12 cellular contexts compared by ENCODE assay signal in genomic region chr12:128791395-128792322, GRCh38. TPM values are rescaled to one million over a fixed set of nuclear protein-coding genes. Genes with fewer than 3 reads are reported as not detected.
DNase-seq lines count a peak whose midpoint lies in the region; ATAC-seq lines count a peak whose summit lies in the region.
"Had no signal": no experiment of that assay in that cellular context is flagged by ENCODE, and none has a peak within 500 bp of the region (broad histone marks: within the 10 kb centered on the region; RNA-seq: fewer than 3 reads in every experiment).

No MANE protein-coding gene starts in this region.

- H3K27me3 Mint-ChIP-seq in activated naive CD8-positive, alpha-beta T cell treated with anti-CD3 and anti-CD28 coated beads, Interleukin-2, amount 10 ng/mL, durations not matched to agents 7 days and 5 days, result no peaks in the 10 kb centered on the region

- H3K4me3 Mint-ChIP-seq in activated naive CD8-positive, alpha-beta T cell treated with anti-CD3 and anti-CD28 coated beads, Interleukin-2, amount 10 ng/mL, durations not matched to agents 7 days and 5 days, result no peak overlapping the region

- peak; percentile 34 for ATAC-seq in GM21786 (IDR thresholded peaks at IDR 0.05; ENCODE audit: unreplicated experiment)
- peak; percentile 44 for ATAC-seq in activated naive CD8-positive, alpha-beta T cell treated with anti-CD3 and anti-CD28 coated beads, Interleukin-2, amount 10 ng/mL, durations not matched to agents 7 days and 5 days (ENCODE audit: low read depth)

- peaks cover 23% of the 10 kb centered on the region for H3K4me1 Mint-ChIP-seq in activated naive CD8-positive, alpha-beta T cell treated with anti-CD3 and anti-CD28 coated beads, Interleukin-2, amount 10 ng/mL, durations not matched to agents 7 days and 5 days

- no peaks in the 10 kb centered on the region for H3K9me3 Mint-ChIP-seq in activated naive CD8-positive, alpha-beta T cell treated with anti-CD3 and anti-CD28 coated beads, Interleukin-2, amount 10 ng/mL, durations not matched to agents 7 days and 5 days

- no peak overlapping the region for H3K27ac Mint-ChIP-seq in activated naive CD8-positive, alpha-beta T cell treated with anti-CD3 and anti-CD28 coated beads, Interleukin-2, amount 10 ng/mL, durations not matched to agents 7 days and 5 days

- peaks cover 23% of the 10 kb centered on the region for H3K36me3 Mint-ChIP-seq in activated naive CD8-positive, alpha-beta T cell treated with anti-CD3 and anti-CD28 coated beads, Interleukin-2, amount 10 ng/mL, durations not matched to agents 7 days and 5 days

- DNase-seq in EL (peak; percentile 44), renal cortical epithelial cell (ENCODE audit: low read depth) (peak; percentile 4), iPS-NIHi11 (ENCODE audit: low spot score) (no peak), NCI-H1417 treated with DMSO at 0.1 percent for 48 hours (lab: John Stamatoyannopoulos, UW) (no peak), OCI-M2 (lab: John Stamatoyannopoulos, UW; ENCODE audit: unreplicated experiment) (no peak)
- no peak for DNase-seq in activated naive CD8-positive, alpha-beta T cell treated with anti-CD3 and anti-CD28 coated beads, Interleukin-2, amount 10 ng/mL, durations not matched to agents 7 days and 5 days
- DNase-seq: activated naive CD4-positive, alpha-beta T cell treated with Interleukin-2 at 50 U/mL for 16 hours; DND-41; mesendoderm; NCI-H446 treated with DMSO at 0.1 percent for 48 hours; psoas muscle had no signal

- POLR2A ChIA-PET in activated naive CD8-positive, alpha-beta T cell treated with anti-CD3 and anti-CD28 coated beads, Interleukin-2, amount 10 ng/mL, durations not matched to agents 7 days and 5 days (lab: Charles Lee), result no interaction called here

RNA-seq across cellular contexts. Expression of gene SLC15A4, which starts 32.1 kb away (rescaled TPM):
- 10 to 100 TPM; 21.4 to 25.8 TPM for total RNA-seq in activated naive CD8-positive, alpha-beta T cell treated with anti-CD3 and anti-CD28 coated beads, Interleukin-2, amount 10 ng/mL, durations not matched to agents 7 days and 5 days
- total RNA-seq in renal cortical epithelial cell, result 65.9 and 113 TPM in 2 replicates

Comparison
In these comparisons a context has a peak if more than half of its experiments do, and no peak if none do; other contexts are left out.
1. DNase-seq: peak in EL (single experiment) and renal cortical epithelial cell (single experiment); none in activated naive CD8-positive, alpha-beta T cell treated with anti-CD3 and anti-CD28 coated beads, Interleukin-2, amount 10 ng/mL, durations not matched to agents 7 days and 5 days (single experiment), iPS-NIHi11 (single experiment), NCI-H1417 treated with DMSO at 0.1 percent for 48 hours (single experiment) and OCI-M2 (single experiment).